17 cellular contexts compared by ENCODE assay signal in the genomic region with DNA sequence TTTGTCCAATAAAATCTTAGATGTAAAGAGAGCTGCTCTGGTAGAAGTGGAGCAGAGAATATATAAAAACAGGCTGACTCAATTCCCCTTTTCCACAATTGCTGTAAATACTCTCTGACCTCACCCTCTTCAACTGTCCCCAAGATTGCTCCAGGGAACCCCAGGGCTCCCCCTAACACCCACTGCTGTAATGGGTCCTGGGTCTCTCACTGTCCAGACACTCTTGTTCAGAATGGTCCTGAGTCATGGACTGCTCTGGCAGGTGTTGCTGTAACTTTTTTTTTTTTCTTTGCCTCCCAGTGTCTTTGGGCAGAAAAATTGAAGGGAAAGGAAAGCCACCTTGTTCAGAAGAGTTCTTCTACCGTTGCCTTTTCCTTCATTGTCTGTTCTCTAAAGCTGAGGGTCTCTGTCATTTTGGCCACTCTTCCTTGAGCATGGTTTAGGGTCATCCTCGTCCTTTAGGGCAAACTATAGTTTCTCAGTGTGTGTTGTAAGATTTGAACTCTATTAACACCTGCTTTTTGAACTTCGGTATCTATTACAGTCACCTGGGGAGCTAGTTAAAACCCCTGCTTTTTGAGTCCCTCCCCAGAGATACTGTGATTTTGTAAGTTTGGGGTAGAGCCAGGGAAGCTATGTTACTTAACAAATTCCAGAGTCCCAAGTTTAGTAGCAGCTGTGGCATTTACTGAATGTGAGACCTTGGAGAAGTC.
"Had no signal": no experiment of that assay in that cellular context is flagged by ENCODE, and none has a peak within 500 bp of the region (broad histone marks: within the 10 kb centered on the region; RNA-seq: fewer than 3 reads in every experiment).

No MANE protein-coding gene starts in this region.

- ATAC-seq: effector memory CD8-positive, alpha-beta T cell; right cardiac atrium had no signal

- H3K27ac ChIP-seq: brain microvascular endothelial cell, prostate gland had no signal

- H3K9me3 Mint-ChIP-seq: activated B cell treated with CpG ODN at 0.5 μM for 24 hours; activated CD4-positive, alpha-beta T cell treated with anti-CD3 and anti-CD28 coated beads, Interleukin-2, amount 10 ng/mL, durations not matched to agents 24 days and 14 days; effector memory CD8-positive, alpha-beta T cell; nephron progenitor cell; T-helper 1 cell treated with Interleukin-12 subunit alpha and Interleukin-12 subunit beta and Interleukin-4 antibody, amounts not matched to agents 30 μg/mL and 1 μg/mL, for 36 hours had no signal

- DNase-seq: activated B cell treated with CpG ODN at 0.5 μM for 24 hours; activated CD4-positive, alpha-beta T cell treated with anti-CD3 and anti-CD28 coated beads, Interleukin-2, amount 10 ng/mL, durations not matched to agents 24 days and 14 days; activated CD8-positive, alpha-beta memory T cell treated with anti-CD3 and anti-CD28 coated beads for 24 hours; activated gamma-delta T cell treated with Interleukin-2 at 50 U/mL for 16 hours; amygdala; brain microvascular endothelial cell; cerebellar nuclear complex; dermis blood vessel endothelial cell; effector memory CD8-positive, alpha-beta T cell; head of caudate nucleus; kidney glomerular epithelial cell; nephron progenitor cell; occipital lobe; right cardiac atrium had no signal

- H3K36me3 Mint-ChIP-seq: activated naive CD8-positive, alpha-beta T cell had no signal

- H3K4me3 ChIP-seq: prostate gland had no signal

- H3K4me3 Mint-ChIP-seq: activated B cell treated with CpG ODN at 0.5 μM for 24 hours; activated CD4-positive, alpha-beta T cell treated with anti-CD3 and anti-CD28 coated beads, Interleukin-2, amount 10 ng/mL, durations not matched to agents 24 days and 14 days; activated naive CD8-positive, alpha-beta T cell; effector memory CD8-positive, alpha-beta T cell; nephron progenitor cell; T-helper 1 cell treated with Interleukin-12 subunit alpha and Interleukin-12 subunit beta and Interleukin-4 antibody, amounts not matched to agents 30 μg/mL and 1 μg/mL, for 36 hours had no signal

- H3K9me3 ChIP-seq: prostate gland had no signal

- H3K27ac Mint-ChIP-seq: activated B cell treated with CpG ODN at 0.5 μM for 24 hours; activated CD4-positive, alpha-beta T cell treated with anti-CD3 and anti-CD28 coated beads, Interleukin-2, amount 10 ng/mL, durations not matched to agents 24 days and 14 days; activated naive CD8-positive, alpha-beta T cell; effector memory CD8-positive, alpha-beta T cell; nephron progenitor cell; T-helper 1 cell treated with Interleukin-12 subunit alpha and Interleukin-12 subunit beta and Interleukin-4 antibody, amounts not matched to agents 30 μg/mL and 1 μg/mL, for 36 hours had no signal

- H3K4me1 ChIP-seq: prostate gland had no signal

- H3K27me3 ChIP-seq: brain microvascular endothelial cell had no signal

- H3K36me3 ChIP-seq: brain microvascular endothelial cell, prostate gland had no signal

- H3K4me1 Mint-ChIP-seq: activated B cell treated with CpG ODN at 0.5 μM for 24 hours; activated CD4-positive, alpha-beta T cell treated with anti-CD3 and anti-CD28 coated beads, Interleukin-2, amount 10 ng/mL, durations not matched to agents 24 days and 14 days; nephron progenitor cell had no signal
